In genomic region chr1:85146972-85147359, GRCh38 we compare ENCODE assay signal across 1 cellular context.
A peak's percentile ranks its signal among the peaks of the same experiment; 100 is the strongest.
TF ChIP-seq lines count a peak whose summit lies in the region.

No MANE protein-coding gene starts in this region.

TF ChIP-seq in HepG2, 621 proteins besides CTCF, POLR2A, EP300 and RAD21:
- TF ChIP-seq, protein P1, sequence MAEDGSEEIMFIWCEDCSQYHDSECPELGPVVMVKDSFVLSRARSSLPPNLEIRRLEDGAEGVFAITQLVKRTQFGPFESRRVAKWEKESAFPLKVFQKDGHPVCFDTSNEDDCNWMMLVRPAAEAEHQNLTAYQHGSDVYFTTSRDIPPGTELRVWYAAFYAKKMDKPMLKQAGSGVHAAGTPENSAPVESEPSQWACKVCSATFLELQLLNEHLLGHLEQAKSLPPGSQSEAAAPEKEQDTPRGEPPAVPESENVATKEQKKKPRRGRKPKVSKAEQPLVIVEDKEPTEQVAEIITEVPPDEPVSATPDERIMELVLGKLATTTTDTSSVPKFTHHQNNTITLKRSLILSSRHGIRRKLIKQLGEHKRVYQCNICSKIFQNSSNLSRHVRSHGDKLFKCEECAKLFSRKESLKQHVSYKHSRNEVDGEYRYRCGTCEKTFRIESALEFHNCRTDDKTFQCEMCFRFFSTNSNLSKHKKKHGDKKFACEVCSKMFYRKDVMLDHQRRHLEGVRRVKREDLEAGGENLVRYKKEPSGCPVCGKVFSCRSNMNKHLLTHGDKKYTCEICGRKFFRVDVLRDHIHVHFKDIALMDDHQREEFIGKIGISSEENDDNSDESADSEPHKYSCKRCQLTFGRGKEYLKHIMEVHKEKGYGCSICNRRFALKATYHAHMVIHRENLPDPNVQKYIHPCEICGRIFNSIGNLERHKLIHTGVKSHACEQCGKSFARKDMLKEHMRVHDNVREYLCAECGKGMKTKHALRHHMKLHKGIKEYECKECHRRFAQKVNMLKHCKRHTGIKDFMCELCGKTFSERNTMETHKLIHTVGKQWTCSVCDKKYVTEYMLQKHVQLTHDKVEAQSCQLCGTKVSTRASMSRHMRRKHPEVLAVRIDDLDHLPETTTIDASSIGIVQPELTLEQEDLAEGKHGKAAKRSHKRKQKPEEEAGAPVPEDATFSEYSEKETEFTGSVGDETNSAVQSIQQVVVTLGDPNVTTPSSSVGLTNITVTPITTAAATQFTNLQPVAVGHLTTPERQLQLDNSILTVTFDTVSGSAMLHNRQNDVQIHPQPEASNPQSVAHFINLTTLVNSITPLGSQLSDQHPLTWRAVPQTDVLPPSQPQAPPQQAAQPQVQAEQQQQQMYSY (CRISPR knock-in tag; IDR thresholded peaks at IDR 0.05) = no peak
- peak; percentile 83 for TF ChIP-seq TEAD3 (CRISPR knock-in tag; optimal IDR thresholded peaks at IDR 0.05; ENCODE audit: borderline replicate concordance)
